In the genomic region with DNA sequence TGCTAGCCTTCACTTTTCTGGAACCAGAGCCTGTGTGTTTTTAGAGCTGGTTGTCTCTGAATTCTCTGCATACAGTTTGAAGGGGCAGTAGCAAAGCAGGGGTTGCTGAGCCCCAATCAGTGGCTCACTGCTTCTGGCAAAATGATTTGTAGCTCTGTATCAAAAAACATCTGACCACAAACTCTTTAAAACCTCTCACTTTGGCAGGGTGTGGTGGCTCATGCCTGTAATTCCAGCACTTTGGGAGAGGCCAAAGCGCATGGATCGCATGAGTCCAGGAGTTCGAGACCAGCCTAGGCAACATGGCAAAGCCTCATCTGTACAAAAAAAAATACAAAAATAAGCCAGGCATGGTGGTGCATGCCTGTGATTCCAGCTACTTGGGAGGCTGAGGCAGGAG, we compare ENCODE assay signal across 11 cellular contexts. TPM values are rescaled to one million over a fixed set of nuclear protein-coding genes. Genes with fewer than 3 reads are reported as not detected.
DNase-seq lines count a peak whose midpoint lies in the region; ATAC-seq and TF ChIP-seq lines count a peak whose summit lies in the region.
"Had no signal": no experiment of that assay in that cellular context is flagged by ENCODE, and none has a peak within 500 bp of the region (broad histone marks: within the 10 kb centered on the region; RNA-seq: fewer than 3 reads in every experiment).

No MANE protein-coding gene starts in this region.

- H3K4me3 ChIP-seq in heart left ventricle: peak overlapping the region in 9 of 12 donors; percentile 70 to 96 (median 85)
- no peak overlapping the region for H3K4me3 ChIP-seq in right cardiac atrium (ENCODE audit: low read length)
- peak overlapping the region; percentile 97 for H3K4me3 ChIP-seq in iPS-18a (ENCODE audit: low read length)
- H3K4me3 ChIP-seq in tibial artery: peak overlapping the region; percentile 82 to 88

- no peaks in the 10 kb centered on the region for H3K27me3 ChIP-seq in heart left ventricle
- no peaks in the 10 kb centered on the region for H3K27me3 ChIP-seq in right cardiac atrium (ENCODE audit: control insufficient read depth, insufficient read depth)
- no peaks in the 10 kb centered on the region for H3K27me3 ChIP-seq in iPS-18a (ENCODE audit: control insufficient read depth, insufficient read depth, low read length)
- H3K27me3 ChIP-seq in tibial artery: no peaks in the 10 kb centered on the region
- H3K27me3 ChIP-seq: SJSA1 had no signal

- no peak for TF ChIP-seq POLR2A in heart left ventricle (IDR thresholded peaks at IDR 0.05)

- H3K27ac ChIP-seq in heart left ventricle (peak overlapping the region in 1 of 12 donors; percentile 7), right cardiac atrium (ENCODE audit: low read length) (no peak overlapping the region), iPS-18a (ENCODE audit: low read length) (no peak overlapping the region), tibial artery (peak overlapping the region; percentile 87 to 95)
- H3K27ac ChIP-seq: C4-2B, SJSA1 had no signal

- WGBS in heart left ventricle, 4 donors: 91 to 98% (median 95%) methylated on average over 3 of the region's 3 CpGs
- 97% methylated on average over 3 of the region's 3 CpGs for WGBS in right cardiac atrium

- H3K27ac Mint-ChIP-seq in T-helper 17 cell: peak overlapping the region; percentile 54
- H3K27ac Mint-ChIP-seq: stimulated activated memory B cell treated with anti-CD40 and anti-IgM and Interleukin-4, amounts not matched to agents 10 μg/mL and 1 μg/mL and 100 μg/mL, for 72 hours had no signal

- H3K36me3 ChIP-seq in heart left ventricle: no peaks in the 10 kb centered on the region
- H3K36me3 ChIP-seq in iPS-18a (ENCODE audit: control insufficient read depth, low read depth, low read length): no peaks in the 10 kb centered on the region
- H3K36me3 ChIP-seq in tibial artery: no peaks in the 10 kb centered on the region

- TF ChIP-seq CTCF in heart left ventricle (IDR thresholded peaks at IDR 0.05): no peak
- no peak for TF ChIP-seq CTCF in tibial artery (IDR thresholded peaks at IDR 0.05)

- DNase-seq in heart left ventricle (no peak), right cardiac atrium (no peak), T-helper 17 cell (no peak), tibial artery (no peak), NCI-H226 (no peak), dermis blood vessel endothelial cell (no peak)

- no peaks in the 10 kb centered on the region for H3K36me3 Mint-ChIP-seq in T-helper 17 cell (ENCODE audit: low read depth)

- no peaks in the 10 kb centered on the region for H3K27me3 Mint-ChIP-seq in T-helper 17 cell
- H3K27me3 Mint-ChIP-seq: stimulated activated memory B cell treated with anti-CD40 and anti-IgM and Interleukin-4, amounts not matched to agents 10 μg/mL and 1 μg/mL and 100 μg/mL, for 72 hours had no signal

- H3K9me3 ChIP-seq in heart left ventricle (no peaks in the 10 kb centered on the region), right cardiac atrium (ENCODE audit: control insufficient read depth, low read length) (no peaks in the 10 kb centered on the region), T-helper 17 cell (ENCODE audit: control insufficient read depth, low read length, poor library complexity, severe bottlenecking) (no peaks in the 10 kb centered on the region), iPS-18a (ENCODE audit: control insufficient read depth, low read depth, low read length) (no peaks in the 10 kb centered on the region), tibial artery (no peaks in the 10 kb centered on the region)
- H3K9me3 ChIP-seq: SJSA1 had no signal

- H3K9ac ChIP-seq in iPS-18a (ENCODE audit: low read length): no peak overlapping the region

- ATAC-seq in heart left ventricle: no peak
- no peak for ATAC-seq in right cardiac atrium
- no peak for ATAC-seq in T-helper 17 cell
- no peak for ATAC-seq in GM18907 (IDR thresholded peaks at IDR 0.05; ENCODE audit: unreplicated experiment)
- ATAC-seq: stimulated activated memory B cell treated with anti-CD40 and anti-IgM and Interleukin-4, amounts not matched to agents 10 μg/mL and 1 μg/mL and 100 μg/mL, for 72 hours had no signal

- intact Hi-C loops in heart left ventricle (cut with DNase I) (loop anchor here in 1 of 10 donors (10.0 kb wide), 1 partner anchor 45 kb away; no protein-coding TSS in a partner anchor), right cardiac atrium (cut with DNase I) (loop anchor here in 2 of 4 donors (10.0 kb wide), 1 partner anchor 45 kb away; no protein-coding TSS in a partner anchor), tibial artery (cut with DNase I; ENCODE audit: low total_unique reads) (no loop called here)

- H3K4me1 ChIP-seq in heart left ventricle (peaks cover 0 to 69% (median 37%) of the 10 kb centered on the region in 12 donors), right cardiac atrium (ENCODE audit: control insufficient read depth, insufficient read depth, low read length) (peaks cover 8% of the 10 kb centered on the region), iPS-18a (ENCODE audit: control insufficient read depth, low read depth, low read length) (peaks cover 10% of the 10 kb centered on the region), tibial artery (peaks cover 0 to 50% (median 24%) of the 10 kb centered on the region in 4 donors)

- peaks cover 50% of the 10 kb centered on the region for H3K4me1 Mint-ChIP-seq in T-helper 17 cell

- no peak overlapping the region for H3K4me3 Mint-ChIP-seq in T-helper 17 cell

RNA-seq across cellular contexts. Expression of gene APC, which starts 28.3 kb away (rescaled TPM):
- total RNA-seq in heart left ventricle: 10 to 100 TPM; 34.0 to 65.3 (median 42.2) TPM
- polyA plus RNA-seq in heart left ventricle: 10 to 100 TPM in 1 of 2 donors, 1 to 10 TPM in 1; 3.8 to 13.1 TPM
- 10 to 100 TPM; 41.2 to 46.3 (median 41.8) TPM for total RNA-seq in right cardiac atrium
- polyA plus RNA-seq in right cardiac atrium: 5.4 TPM
- 10 to 100 TPM; 31.0 to 33.2 TPM for total RNA-seq in T-helper 17 cell
- total RNA-seq in dermis blood vessel endothelial cell: 80.0 and 83.3 TPM in 2 replicates

Comparison
In these comparisons a context has a peak if more than half of its experiments do, and no peak if none do; other contexts are left out.
1. H3K27ac ChIP-seq: peak in tibial artery (2 of 2); none in right cardiac atrium (single experiment) and iPS-18a (single experiment).